11 cellular contexts compared by ENCODE assay signal in the genomic region with DNA sequence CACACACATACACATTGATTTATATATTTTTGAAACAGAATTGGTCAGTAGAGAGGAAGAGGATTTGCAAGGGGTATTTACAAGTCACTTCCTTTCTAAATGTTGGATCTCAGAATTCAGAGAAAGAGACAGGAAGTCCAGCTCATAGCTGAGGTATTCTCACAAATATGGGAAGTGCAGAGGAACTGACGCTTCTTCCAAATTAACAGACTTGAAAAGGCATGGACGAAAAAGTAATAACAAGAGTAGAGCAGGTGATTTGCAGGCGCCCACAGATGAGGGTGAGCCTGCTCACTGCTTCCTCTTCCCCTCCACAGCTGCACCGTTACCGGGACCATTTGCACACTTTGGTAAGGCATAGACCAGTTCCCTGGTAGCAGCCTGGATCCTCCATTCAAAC.
DNase-seq lines count a peak whose midpoint lies in the region; ATAC-seq, FAIRE-seq and TF ChIP-seq lines count a peak whose summit lies in the region.
"Had no signal": no experiment of that assay in that cellular context is flagged by ENCODE, and none has a peak within 500 bp of the region (broad histone marks: within the 10 kb centered on the region; RNA-seq: fewer than 3 reads in every experiment).

No MANE protein-coding gene starts in this region.

- 58% methylated on average over 5 of the region's 5 CpGs for WGBS in liver
- under 1% methylated on average over 5 of the region's 5 CpGs for WGBS in HepG2 (ENCODE audit: low lambda C conversion rate)
- 31% methylated on average over 5 of the region's 5 CpGs for WGBS in upper lobe of left lung, 2 donors

- H3K36me3 ChIP-seq in liver (ENCODE audit: control insufficient read depth in 4 of 4, insufficient read depth in 3 of 4, low read depth in 1 of 4, low read length in 3 of 4) (no peaks in the 10 kb centered on the region), HepG2 (replicated peaks in 1 of 2; ENCODE audit: control insufficient read depth in 1 of 2, insufficient read depth in 2 of 2, low read length in 2 of 2) (no peaks in the 10 kb centered on the region), left ventricle myocardium inferior (no peaks in the 10 kb centered on the region), upper lobe of left lung (no peaks in the 10 kb centered on the region)

- in situ Hi-C loops in HepG2 (cut with HindIII; ENCODE audit: extremely low pct_ligation_motif_present, low pct_unique_long_range_greater_than_20kb), result no loop called here

- no peak for TF ChIP-seq EP300 in HepG2 (IDR thresholded peaks at IDR 0.05; ENCODE audit: low read depth in 2 of 2, low read length in 2 of 2)
- TF ChIP-seq EP300 in HepG2 (CRISPR knock-in tag; IDR thresholded peaks at IDR 0.05; ENCODE audit: borderline replicate concordance), result no peak
- no peak for TF ChIP-seq EP300 in upper lobe of left lung (IDR thresholded peaks at IDR 0.05)

- H3K4me2 ChIP-seq in HepG2 (ENCODE audit: low read depth, low read length), result no peak overlapping the region

- ATAC-seq in HepG2 (no peak), upper lobe of left lung (ENCODE audit: low FRiP score in 2 of 2) (peak in 1 of 2 donors; percentile 39)
- ATAC-seq: CD8-positive, alpha-beta T cell; PC-3 had no signal

- H3K27ac ChIP-seq in liver (ENCODE audit: low read depth in 1 of 2, low read length in 2 of 2) (peak overlapping the region in 1 of 2 donors; percentile 16), HepG2 (ENCODE audit: extremely low read length, insufficient read depth, low read length) (no peak overlapping the region), left ventricle myocardium inferior (replicated peaks) (peak overlapping the region; percentile 90), upper lobe of left lung (peak overlapping the region; percentile 55 to 80 (median 68))

- TF ChIP-seq POLR2A in HepG2 (IDR thresholded peaks at IDR 0.05; ENCODE audit: insufficient read depth in 1 of 2, low read depth in 2 of 2, low read length in 2 of 2) (no peak), upper lobe of left lung (IDR thresholded peaks at IDR 0.05) (no peak)

- H3K4me3 ChIP-seq in liver (ENCODE audit: low read depth in 1 of 3, low read length in 3 of 3), result no peak overlapping the region
- H3K4me3 ChIP-seq in HepG2 (replicated peaks in 1 of 3; ENCODE audit: insufficient read depth in 1 of 3, low read depth in 2 of 3, low read length in 3 of 3), result no peak overlapping the region
- H3K4me3 ChIP-seq in left ventricle myocardium inferior, result peak overlapping the region; percentile 58
- H3K4me3 ChIP-seq in upper lobe of left lung, result no peak overlapping the region

- H4K20me1 ChIP-seq in HepG2 (ENCODE audit: insufficient read depth, low read length), result no peaks in the 10 kb centered on the region

- TF ChIP-seq RAD21 in liver (IDR thresholded peaks at IDR 0.05) (no peak), HepG2 (CRISPR knock-in tag; IDR thresholded peaks at IDR 0.05) (no peak)

- H3K79me2 ChIP-seq in HepG2 (ENCODE audit: insufficient read depth, low read length), result no peaks in the 10 kb centered on the region

- BruUV-seq in HepG2 (replicated peaks; lab: Mats Ljungman, UMichigan), result no TSS peak

- no peak for FAIRE-seq in HepG2 (lab: Jason Lieb, UNC)

- DNase-seq in HepG2 (ENCODE audit: low spot score) (no peak), SKM-1 (lab: John Stamatoyannopoulos, UW; ENCODE audit: unreplicated experiment) (peak; percentile 33), left ventricle myocardium inferior (no peak), upper lobe of left lung (peak in 1 of 2 donors; percentile 31), SIG-M5 (lab: John Stamatoyannopoulos, UW) (no peak), hepatic stellate cell (ENCODE audit: low spot score) (no peak)
- DNase-seq in stimulated activated CD4-positive, alpha-beta T cell treated with anti-CD3 and anti-CD28 coated beads, Interleukin-15, amount 100 ng/mL, for 24 hours, result no peak
- DNase-seq: activated CD4-positive, CD25-positive, alpha-beta regulatory T cell treated with anti-CD3 and anti-CD28 coated beads, Interleukin-2, amount 50 U/mL, for 72 hours; CD8-positive, alpha-beta T cell; PC-3 had no signal

- peaks cover 0 to 12% (median 0%) of the 10 kb centered on the region in 4 donors for H3K27me3 ChIP-seq in liver (ENCODE audit: control insufficient read depth in 4 of 4, insufficient read depth in 4 of 4, low read length in 3 of 4)
- H3K27me3 ChIP-seq in HepG2 (ENCODE audit: control insufficient read depth in 1 of 2, insufficient read depth in 2 of 2, low read length in 2 of 2), result peaks cover 3 to 44% of the 10 kb centered on the region in 2 experiments; a peak in 4 of 5 replicates
- no peaks in the 10 kb centered on the region for H3K27me3 ChIP-seq in left ventricle myocardium inferior (ENCODE audit: low read depth)
- H3K27me3 ChIP-seq in upper lobe of left lung, result no peaks in the 10 kb centered on the region

- H3K9ac ChIP-seq in liver (ENCODE audit: low read depth in 1 of 2, low read length in 2 of 2), result no peak overlapping the region
- no peak overlapping the region for H3K9ac ChIP-seq in HepG2 (ENCODE audit: insufficient read depth, low read depth, low read length)

- TF ChIP-seq CTCF in liver (IDR thresholded peaks at IDR 0.05; ENCODE audit: low read depth, low read length, missing input control) (no peak), HepG2 (CRISPR knock-in tag; IDR thresholded peaks at IDR 0.05) (no peak), left ventricle myocardium inferior (IDR thresholded peaks at IDR 0.05; ENCODE audit: borderline replicate concordance) (no peak), upper lobe of left lung (IDR thresholded peaks at IDR 0.05) (no peak)

- H3K9me3 ChIP-seq in liver (ENCODE audit: control insufficient read depth in 4 of 4, low read length in 3 of 4), result no peaks in the 10 kb centered on the region
- no peaks in the 10 kb centered on the region for H3K9me3 ChIP-seq in HepG2 (ENCODE audit: low read length)
- H3K9me3 ChIP-seq in left ventricle myocardium inferior (replicated peaks), result no peaks in the 10 kb centered on the region
- H3K9me3 ChIP-seq in upper lobe of left lung, result no peaks in the 10 kb centered on the region

- POLR2A ChIA-PET in HepG2 (lab: Yijun Ruan, JAX), result no interaction called here

- H3K4me1 ChIP-seq in liver (ENCODE audit: control insufficient read depth in 4 of 4, insufficient read depth in 4 of 4, low read length in 3 of 4) (peaks cover 0 to 3% (median 1%) of the 10 kb centered on the region in 4 donors), HepG2 (ENCODE audit: insufficient read depth, low read length) (0 out of 2 replicates have a peak, but pooled peaks cover 1% of the 10 kb centered on the region), left ventricle myocardium inferior (peaks cover 73% of the 10 kb centered on the region), upper lobe of left lung (peaks cover 29 to 57% (median 40%) of the 10 kb centered on the region in 4 donors)

- intact Hi-C loops in HepG2 (cut with micrococcal nuclease; ENCODE audit: unreplicated experiment), result no loop called here
- intact Hi-C loops in left ventricle myocardium inferior (cut with micrococcal nuclease), result loop anchor here (5.0 kb wide), 1 partner anchor 44 kb away; no protein-coding TSS in a partner anchor

- no peak overlapping the region for H2AFZ ChIP-seq in HepG2 (ENCODE audit: low read length)

- CTCF ChIA-PET in HepG2 (lab: Yijun Ruan, JAX; ENCODE audit: low intra/inter-chr PET ratio, low total read pairs), result no interaction called here

TF ChIP-seq in liver, 16 proteins besides CTCF, POLR2A, EP300 and RAD21:
- TF ChIP-seq JUND (IDR thresholded peaks at IDR 0.05) (no peak), NR2F2 (IDR thresholded peaks at IDR 0.05) (no peak), YY1 (IDR thresholded peaks at IDR 0.05) (no peak), EGR1 (IDR thresholded peaks at IDR 0.05; ENCODE audit: low read depth in 2 of 2) (no peak), SP1 (IDR thresholded peaks at IDR 0.05) (no peak), HNF4A (conservative IDR thresholded peaks at IDR 0.05) (no peak)
- TF ChIP-seq, protein P1, sequence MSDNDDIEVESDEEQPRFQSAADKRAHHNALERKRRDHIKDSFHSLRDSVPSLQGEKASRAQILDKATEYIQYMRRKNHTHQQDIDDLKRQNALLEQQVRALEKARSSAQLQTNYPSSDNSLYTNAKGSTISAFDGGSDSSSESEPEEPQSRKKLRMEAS (IDR thresholded peaks at IDR 0.05), result peak; percentile 20

TF ChIP-seq in HepG2, 621 proteins besides CTCF, POLR2A, EP300 and RAD21 (continues in another document):
- TF ChIP-seq ZNF446 (CRISPR knock-in tag; IDR thresholded peaks at IDR 0.05), result no peak
- TF ChIP-seq SRY (CRISPR knock-in tag; IDR thresholded peaks at IDR 0.05), result no peak
- TF ChIP-seq CBX1 (IDR thresholded peaks at IDR 0.05; ENCODE audit: low read depth), result no peak
- no peak for TF ChIP-seq ZNF180 (CRISPR knock-in tag; IDR thresholded peaks at IDR 0.05; ENCODE audit: borderline replicate concordance, low read depth)
- TF ChIP-seq, protein P2, sequence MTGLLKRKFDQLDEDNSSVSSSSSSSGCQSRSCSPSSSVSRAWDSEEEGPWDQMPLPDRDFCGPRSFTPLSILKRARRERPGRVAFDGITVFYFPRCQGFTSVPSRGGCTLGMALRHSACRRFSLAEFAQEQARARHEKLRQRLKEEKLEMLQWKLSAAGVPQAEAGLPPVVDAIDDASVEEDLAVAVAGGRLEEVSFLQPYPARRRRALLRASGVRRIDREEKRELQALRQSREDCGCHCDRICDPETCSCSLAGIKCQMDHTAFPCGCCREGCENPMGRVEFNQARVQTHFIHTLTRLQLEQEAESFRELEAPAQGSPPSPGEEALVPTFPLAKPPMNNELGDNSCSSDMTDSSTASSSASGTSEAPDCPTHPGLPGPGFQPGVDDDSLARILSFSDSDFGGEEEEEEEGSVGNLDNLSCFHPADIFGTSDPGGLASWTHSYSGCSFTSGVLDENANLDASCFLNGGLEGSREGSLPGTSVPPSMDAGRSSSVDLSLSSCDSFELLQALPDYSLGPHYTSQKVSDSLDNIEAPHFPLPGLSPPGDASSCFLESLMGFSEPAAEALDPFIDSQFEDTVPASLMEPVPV (CRISPR knock-in tag; IDR thresholded peaks at IDR 0.05), result no peak
- no peak for TF ChIP-seq ZFP36 (IDR thresholded peaks at IDR 0.05; ENCODE audit: borderline replicate concordance, low read depth, low read length, partially characterized antibody)
- TF ChIP-seq, protein P3, sequence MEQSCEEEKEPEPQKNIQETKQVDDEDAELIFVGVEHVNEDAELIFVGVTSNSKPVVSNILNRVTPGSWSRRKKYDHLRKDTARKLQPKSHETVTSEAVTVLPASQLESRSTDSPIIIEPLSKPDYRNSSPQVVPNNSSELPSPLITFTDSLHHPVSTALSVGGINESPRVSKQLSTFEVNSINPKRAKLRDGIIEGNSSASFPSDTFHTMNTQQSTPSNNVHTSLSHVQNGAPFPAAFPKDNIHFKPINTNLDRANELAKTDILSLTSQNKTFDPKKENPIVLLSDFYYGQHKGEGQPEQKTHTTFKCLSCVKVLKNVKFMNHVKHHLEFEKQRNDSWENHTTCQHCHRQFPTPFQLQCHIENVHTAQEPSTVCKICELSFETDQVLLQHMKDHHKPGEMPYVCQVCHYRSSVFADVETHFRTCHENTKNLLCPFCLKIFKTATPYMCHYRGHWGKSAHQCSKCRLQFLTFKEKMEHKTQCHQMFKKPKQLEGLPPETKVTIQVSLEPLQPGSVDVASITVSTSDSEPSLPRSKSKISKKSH (CRISPR knock-in tag; IDR thresholded peaks at IDR 0.05; ENCODE audit: borderline replicate concordance), result no peak
